Comparison of ENCODE assay signal across 11 cellular contexts in genomic region chr10:4812952-4813351, GRCh38. TPM values are rescaled to one million over a fixed set of nuclear protein-coding genes. Genes with fewer than 3 reads are reported as not detected.
DNase-seq lines count a peak whose midpoint lies in the region; ATAC-seq and TF ChIP-seq lines count a peak whose summit lies in the region.
"Had no signal": no experiment of that assay in that cellular context is flagged by ENCODE, and none has a peak within 500 bp of the region (broad histone marks: within the 10 kb centered on the region; RNA-seq: fewer than 3 reads in every experiment).

No MANE protein-coding gene starts in this region.

- TF ChIP-seq EP300 in SK-N-SH (IDR thresholded peaks at IDR 0.05; ENCODE audit: borderline replicate concordance in 1 of 2, low read depth in 1 of 2, low read length in 1 of 2) = peak in 1 of 2 experiments; percentile 71; a peak in 1 of 4 replicates

- H4K20me1 ChIP-seq in SK-N-SH (ENCODE audit: insufficient read depth) = no peaks in the 10 kb centered on the region

- WGBS in SK-N-SH (ENCODE audit: low lambda C conversion rate) = 15% methylated on average over 5 of the region's 5 CpGs

- no peak overlapping the region for H2AFZ ChIP-seq in SK-N-SH (ENCODE audit: low read depth)

- H3K4me2 ChIP-seq in SK-N-SH = no peak overlapping the region

- POLR2A ChIA-PET in SK-N-SH (lab: Yijun Ruan, JAX) = no interaction called here

- H3K4me3 ChIP-seq in SK-N-SH (ENCODE audit: low read depth in 2 of 2, low read length in 1 of 2) (no peak overlapping the region), fibroblast of pulmonary artery (replicated peaks; ENCODE audit: low read depth, low read length) (no peak overlapping the region)
- H3K4me3 ChIP-seq: GM12878, transverse colon had no signal

- peaks cover 9% of the 10 kb centered on the region for H3K27me3 Mint-ChIP-seq in activated CD4-positive, alpha-beta T cell treated with anti-CD3 and anti-CD28 coated beads, Interleukin-2, amount 10 ng/mL, durations not matched to agents 24 days and 14 days

- H3K9me3 ChIP-seq in SK-N-SH = no peaks in the 10 kb centered on the region
- H3K9me3 ChIP-seq: transverse colon had no signal

- H3K36me3 Mint-ChIP-seq in activated CD4-positive, alpha-beta T cell treated with anti-CD3 and anti-CD28 coated beads, Interleukin-2, amount 10 ng/mL, durations not matched to agents 24 days and 14 days (ENCODE audit: low read depth) = no peaks in the 10 kb centered on the region

- TF ChIP-seq CTCF in SK-N-SH (IDR thresholded peaks at IDR 0.05) (no peak), fibroblast of pulmonary artery (IDR thresholded peaks at IDR 0.05; ENCODE audit: low read length, missing control alignments) (no peak)

- no peaks in the 10 kb centered on the region for H3K27me3 ChIP-seq in SK-N-SH (ENCODE audit: insufficient read depth)
- H3K27me3 ChIP-seq: transverse colon had no signal

- H3K79me2 ChIP-seq in SK-N-SH (ENCODE audit: insufficient read depth) = no peaks in the 10 kb centered on the region

- TF ChIP-seq RAD21 in SK-N-SH (IDR thresholded peaks at IDR 0.05; ENCODE audit: low read length) = no peak

- intact Hi-C loops in activated CD4-positive, alpha-beta T cell treated with anti-CD3 and anti-CD28 coated beads, Interleukin-2, amount 10 ng/mL, durations not matched to agents 24 days and 14 days (cut with micrococcal nuclease) = no loop called here

- H3K27ac ChIP-seq in SK-N-SH (ENCODE audit: low read depth in 2 of 2, low read length in 1 of 2) = peak overlapping the region in 1 of 2 experiments; percentile 68; a peak in 2 of 4 replicates
- H3K27ac ChIP-seq: transverse colon had no signal

- peaks cover 0 to 14% of the 10 kb centered on the region in 2 experiments; a peak in 1 of 4 replicates for H3K4me1 ChIP-seq in SK-N-SH (ENCODE audit: control insufficient read depth in 1 of 2, insufficient read depth in 2 of 2, low read depth in 1 of 2, low read length in 1 of 2)

- H3K36me3 ChIP-seq in SK-N-SH (replicated peaks in 1 of 2; ENCODE audit: control insufficient read depth in 1 of 2, insufficient read depth in 2 of 2, low read length in 1 of 2) = no peaks in the 10 kb centered on the region
- H3K36me3 ChIP-seq: transverse colon had no signal

- no peaks in the 10 kb centered on the region for H3K9me2 ChIP-seq in SK-N-SH

- DNase-seq in activated CD4-positive, alpha-beta T cell treated with anti-CD3 and anti-CD28 coated beads, Interleukin-2, amount 10 ng/mL, durations not matched to agents 24 days and 14 days = peak; percentile 49
- DNase-seq in activated CD4-positive, alpha-beta T cell treated with anti-CD3 and anti-CD28 coated beads for 1 hour = no peak
- DNase-seq in SK-N-SH (no peak), fibroblast of pulmonary artery (ENCODE audit: low read depth) (peak; percentile 73), stromal cell of bone marrow (ENCODE audit: low read depth) (peak; percentile 42), activated T-cell treated with anti-CD3 and anti-CD28 coated beads for 4 hours (no peak)
- DNase-seq: AML-193, transverse colon had no signal

- peaks cover 2% of the 10 kb centered on the region for H3K4me1 Mint-ChIP-seq in activated CD4-positive, alpha-beta T cell treated with anti-CD3 and anti-CD28 coated beads, Interleukin-2, amount 10 ng/mL, durations not matched to agents 24 days and 14 days

- no peaks in the 10 kb centered on the region for H3K9me3 Mint-ChIP-seq in activated CD4-positive, alpha-beta T cell treated with anti-CD3 and anti-CD28 coated beads, Interleukin-2, amount 10 ng/mL, durations not matched to agents 24 days and 14 days

- peaks cover 43% of the 10 kb centered on the region for H3F3A ChIP-seq in SK-N-SH (replicated peaks; ENCODE audit: insufficient read depth)

- CTCF ChIA-PET in SK-N-SH (lab: Yijun Ruan, JAX) = interaction anchor here (0.9 to 1.8 kb wide), 4 partner anchors 10 to 810 kb away, joined by 3 to 4 read pairs (median 3); no protein-coding TSS in a partner anchor

- H3K9ac ChIP-seq in SK-N-SH = peak overlapping the region; percentile 45; the same call in 1 of the 2 replicates

- no peak overlapping the region for H3K4me3 Mint-ChIP-seq in activated CD4-positive, alpha-beta T cell treated with anti-CD3 and anti-CD28 coated beads, Interleukin-2, amount 10 ng/mL, durations not matched to agents 24 days and 14 days

- no peak overlapping the region for H3K27ac Mint-ChIP-seq in activated CD4-positive, alpha-beta T cell treated with anti-CD3 and anti-CD28 coated beads, Interleukin-2, amount 10 ng/mL, durations not matched to agents 24 days and 14 days

- no peak for ATAC-seq in HG02938 (IDR thresholded peaks at IDR 0.05; ENCODE audit: unreplicated experiment)
- no peak for ATAC-seq in HG03469 (IDR thresholded peaks at IDR 0.05; ENCODE audit: unreplicated experiment)
- ATAC-seq: GM12878 had no signal

TF ChIP-seq in SK-N-SH, 30 proteins besides CTCF, POLR2A, EP300 and RAD21 (continues in another document):
- TF ChIP-seq, protein P1, sequence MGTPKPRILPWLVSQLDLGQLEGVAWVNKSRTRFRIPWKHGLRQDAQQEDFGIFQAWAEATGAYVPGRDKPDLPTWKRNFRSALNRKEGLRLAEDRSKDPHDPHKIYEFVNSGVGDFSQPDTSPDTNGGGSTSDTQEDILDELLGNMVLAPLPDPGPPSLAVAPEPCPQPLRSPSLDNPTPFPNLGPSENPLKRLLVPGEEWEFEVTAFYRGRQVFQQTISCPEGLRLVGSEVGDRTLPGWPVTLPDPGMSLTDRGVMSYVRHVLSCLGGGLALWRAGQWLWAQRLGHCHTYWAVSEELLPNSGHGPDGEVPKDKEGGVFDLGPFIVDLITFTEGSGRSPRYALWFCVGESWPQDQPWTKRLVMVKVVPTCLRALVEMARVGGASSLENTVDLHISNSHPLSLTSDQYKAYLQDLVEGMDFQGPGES (IDR thresholded peaks at IDR 0.05; ENCODE audit: low read depth, low read length) = no peak
- TF ChIP-seq GATA2 (CRISPR knock-in tag; IDR thresholded peaks at IDR 0.05) (no peak), USF1 (IDR thresholded peaks at IDR 0.05; ENCODE audit: borderline replicate concordance, low read depth) (peak; percentile 66; the same call in 1 of the 2 replicates), MAX (IDR thresholded peaks at IDR 0.05; ENCODE audit: low read depth) (peak; percentile 55; the same call in 1 of the 2 replicates), CHD2 (IDR thresholded peaks at IDR 0.05; ENCODE audit: low read length, partially characterized antibody) (no peak), JUND (IDR thresholded peaks at IDR 0.05) (peak; percentile 65), RFX5 (IDR thresholded peaks at IDR 0.05; ENCODE audit: low read length) (no peak), MEF2A (IDR thresholded peaks at IDR 0.05; ENCODE audit: borderline replicate concordance, low read depth) (no peak), EZH2phosphoT487 (IDR thresholded peaks at IDR 0.05; ENCODE audit: borderline replicate concordance, low read depth) (no peak), RCOR1 (IDR thresholded peaks at IDR 0.05; ENCODE audit: low read length) (no peak), YY1 (IDR thresholded peaks at IDR 0.05; ENCODE audit: low read depth) (no peak), ELF1 (IDR thresholded peaks at IDR 0.05) (no peak), MXI1 (IDR thresholded peaks at IDR 0.05; ENCODE audit: low read depth, low read length) (no peak), TAF1 (IDR thresholded peaks at IDR 0.05; ENCODE audit: borderline replicate concordance, low read depth, low read length) (no peak), TEAD4 (IDR thresholded peaks at IDR 0.05; ENCODE audit: borderline replicate concordance, insufficient read depth) (peak; percentile 49; the same call in 1 of the 2 replicates), POLR2AphosphoS5 (IDR thresholded peaks at IDR 0.05; ENCODE audit: low read depth, low read length) (peak; percentile 52; the same call in 1 of the 2 replicates), NRF1 (IDR thresholded peaks at IDR 0.05; ENCODE audit: low read depth, low read length) (no peak)
- TF ChIP-seq, protein P2, sequence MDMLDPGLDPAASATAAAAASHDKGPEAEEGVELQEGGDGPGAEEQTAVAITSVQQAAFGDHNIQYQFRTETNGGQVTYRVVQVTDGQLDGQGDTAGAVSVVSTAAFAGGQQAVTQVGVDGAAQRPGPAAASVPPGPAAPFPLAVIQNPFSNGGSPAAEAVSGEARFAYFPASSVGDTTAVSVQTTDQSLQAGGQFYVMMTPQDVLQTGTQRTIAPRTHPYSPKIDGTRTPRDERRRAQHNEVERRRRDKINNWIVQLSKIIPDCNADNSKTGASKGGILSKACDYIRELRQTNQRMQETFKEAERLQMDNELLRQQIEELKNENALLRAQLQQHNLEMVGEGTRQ (IDR thresholded peaks at IDR 0.05; ENCODE audit: borderline replicate concordance, low read depth, low read length) = no peak

RNA-seq across cellular contexts. Expression of gene AKR1E2, which starts 13.1 kb away (rescaled TPM):
- 6.6 and 7.9 TPM in 2 replicates for total RNA-seq in activated CD4-positive, alpha-beta T cell treated with anti-CD3 and anti-CD28 coated beads, Interleukin-2, amount 10 ng/mL, durations not matched to agents 24 days and 14 days
- 5.8 and 6.9 TPM in 2 replicates for polyA plus RNA-seq in SK-N-SH (2012; rRNA removed)
- polyA plus RNA-seq in SK-N-SH (2012; cell fraction: cytosol; rRNA removed) = 4.3 and 5.0 TPM in 2 replicates
- polyA plus RNA-seq in SK-N-SH (2012; cell fraction: nucleus; rRNA removed) = 17.5 and 19.0 TPM in 2 replicates
- total RNA-seq: GM12878 had no signal
- polyA plus RNA-seq: GM12878 had no signal

Comparison
In these comparisons a context has a peak if more than half of its experiments do, and no peak if none do; other contexts are left out.
1. DNase-seq: peak in activated CD4-positive, alpha-beta T cell treated with anti-CD3 and anti-CD28 coated beads, Interleukin-2, amount 10 ng/mL, durations not matched to agents 24 days and 14 days (single experiment), fibroblast of pulmonary artery (single experiment) and stromal cell of bone marrow (single experiment); none in activated CD4-positive, alpha-beta T cell treated with anti-CD3 and anti-CD28 coated beads for 1 hour (single experiment), SK-N-SH (single experiment) and activated T-cell treated with anti-CD3 and anti-CD28 coated beads for 4 hours (single experiment).